In the genomic region with DNA sequence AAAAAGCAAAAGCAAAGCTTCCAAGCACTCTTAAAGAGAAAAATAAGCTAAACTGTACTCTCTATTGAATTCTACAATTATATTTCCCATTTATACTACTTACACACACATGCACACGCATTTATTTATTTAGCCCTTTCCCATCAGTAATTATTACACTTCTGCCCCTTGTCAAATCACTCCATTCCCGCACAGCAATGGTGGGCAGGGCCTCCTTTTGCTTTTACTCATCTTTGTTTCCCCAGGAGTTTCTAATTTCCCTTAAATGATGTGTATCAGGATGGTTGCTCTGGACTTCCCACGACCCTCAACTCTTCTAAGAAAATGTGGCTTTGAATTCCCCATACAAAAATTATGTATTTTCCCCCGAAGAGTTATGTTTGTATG, we compare ENCODE assay signal across 8 cellular contexts. TPM values are rescaled to one million over a fixed set of nuclear protein-coding genes. Genes with fewer than 3 reads are reported as not detected.
A peak's percentile ranks its signal among the peaks of the same experiment; 100 is the strongest.
DNase-seq lines count a peak whose midpoint lies in the region; ATAC-seq and TF ChIP-seq lines count a peak whose summit lies in the region.

No MANE protein-coding gene starts in this region.

- H3K27me3 ChIP-seq in liver (ENCODE audit: control insufficient read depth in 4 of 4, insufficient read depth in 4 of 4, low read length in 3 of 4) (no peaks in the 10 kb centered on the region), tibial artery (no peaks in the 10 kb centered on the region)

- peak overlapping the region; percentile 30 to 56 (median 39) for H3K4me3 ChIP-seq in liver (ENCODE audit: low read depth in 1 of 3, low read length in 3 of 3)
- H3K4me3 ChIP-seq in tibial artery = peak overlapping the region; percentile 54 to 57

- H3K9me3 ChIP-seq in liver (ENCODE audit: control insufficient read depth in 4 of 4, low read length in 3 of 4) = no peaks in the 10 kb centered on the region
- no peaks in the 10 kb centered on the region for H3K9me3 ChIP-seq in tibial artery

- H3K36me3 Mint-ChIP-seq in activated T-cell treated with anti-CD3 and anti-CD28 coated beads, Interleukin-2, amount 50 U/mL, for 4 hours (ENCODE audit: insufficient read depth) = no peaks in the 10 kb centered on the region
- H3K36me3 Mint-ChIP-seq in activated naive CD8-positive, alpha-beta T cell treated with anti-CD3 and anti-CD28 coated beads, Interleukin-2, amount 10 ng/mL, durations not matched to agents 7 days and 5 days = no peaks in the 10 kb centered on the region

- H3K36me3 ChIP-seq in liver (ENCODE audit: control insufficient read depth in 4 of 4, insufficient read depth in 3 of 4, low read depth in 1 of 4, low read length in 3 of 4) = no peaks in the 10 kb centered on the region
- no peaks in the 10 kb centered on the region for H3K36me3 ChIP-seq in tibial artery

- peak overlapping the region; percentile 86 for H3K27ac Mint-ChIP-seq in activated naive CD8-positive, alpha-beta T cell treated with anti-CD3 and anti-CD28 coated beads, Interleukin-2, amount 10 ng/mL, durations not matched to agents 7 days and 5 days

- no peaks in the 10 kb centered on the region for H3K27me3 Mint-ChIP-seq in activated T-cell treated with anti-CD3 and anti-CD28 coated beads, Interleukin-2, amount 50 U/mL, for 4 hours (ENCODE audit: low read depth)
- peaks cover 7% of the 10 kb centered on the region for H3K27me3 Mint-ChIP-seq in activated naive CD8-positive, alpha-beta T cell treated with anti-CD3 and anti-CD28 coated beads, Interleukin-2, amount 10 ng/mL, durations not matched to agents 7 days and 5 days

- DNase-seq in activated T-cell treated with anti-CD3 and anti-CD28 coated beads, Interleukin-2, amount 50 U/mL, for 4 hours = no peak
- DNase-seq in activated T-cell treated with anti-CD3 and anti-CD28 coated beads, Interleukin-2, amount 50 U/mL, for 48 hours = no peak
- DNase-seq in activated naive CD8-positive, alpha-beta T cell treated with anti-CD3 and anti-CD28 coated beads, Interleukin-2, amount 10 ng/mL, durations not matched to agents 7 days and 5 days = no peak
- DNase-seq in tibial artery (no peak), NCI-H345 (lab: John Stamatoyannopoulos, UW) (no peak), occipital lobe (lab: John Stamatoyannopoulos, UW) (no peak)

- H3K9ac ChIP-seq in liver (ENCODE audit: low read depth in 1 of 2, low read length in 2 of 2) = peak overlapping the region; percentile 57 to 70

- H3K4me3 Mint-ChIP-seq in activated T-cell treated with anti-CD3 and anti-CD28 coated beads, Interleukin-2, amount 50 U/mL, for 4 hours = peak overlapping the region; percentile 89
- peak overlapping the region; percentile 90 for H3K4me3 Mint-ChIP-seq in activated naive CD8-positive, alpha-beta T cell treated with anti-CD3 and anti-CD28 coated beads, Interleukin-2, amount 10 ng/mL, durations not matched to agents 7 days and 5 days

- H3K27ac ChIP-seq in liver (ENCODE audit: low read depth in 1 of 2, low read length in 2 of 2) (peak overlapping the region; percentile 17 to 79), tibial artery (peak overlapping the region; percentile 56 to 83)

- H3K4me1 ChIP-seq in liver (ENCODE audit: control insufficient read depth in 4 of 4, insufficient read depth in 4 of 4, low read length in 3 of 4) = peaks cover 0 to 10% (median 3%) of the 10 kb centered on the region in 4 donors
- peaks cover 0 to 14% (median 5%) of the 10 kb centered on the region in 4 donors for H3K4me1 ChIP-seq in tibial artery

- TF ChIP-seq CTCF in liver (IDR thresholded peaks at IDR 0.05; ENCODE audit: low read depth, low read length, missing input control) (no peak), tibial artery (IDR thresholded peaks at IDR 0.05) (no peak)

- H3K4me1 Mint-ChIP-seq in activated T-cell treated with anti-CD3 and anti-CD28 coated beads, Interleukin-2, amount 50 U/mL, for 4 hours (ENCODE audit: low read depth) = peaks cover 16% of the 10 kb centered on the region
- H3K4me1 Mint-ChIP-seq in activated naive CD8-positive, alpha-beta T cell treated with anti-CD3 and anti-CD28 coated beads, Interleukin-2, amount 10 ng/mL, durations not matched to agents 7 days and 5 days = peaks cover 14% of the 10 kb centered on the region

- TF ChIP-seq RAD21 in liver (IDR thresholded peaks at IDR 0.05) = no peak

- POLR2A ChIA-PET in activated naive CD8-positive, alpha-beta T cell treated with anti-CD3 and anti-CD28 coated beads, Interleukin-2, amount 10 ng/mL, durations not matched to agents 7 days and 5 days (lab: Charles Lee) = interaction anchor here (0.9 to 1.9 kb wide), 12 partner anchors 10 to 291 kb away, joined by 3 to 11 read pairs (median 4); a partner anchor contains a TSS

- intact Hi-C loops in tibial artery (cut with DNase I; ENCODE audit: low total_unique reads) = loop anchor here (2.0 to 10.0 kb wide), 3 partner anchors 20 to 260 kb away; a partner anchor contains a TSS

- no peaks in the 10 kb centered on the region for H3K9me3 Mint-ChIP-seq in activated T-cell treated with anti-CD3 and anti-CD28 coated beads, Interleukin-2, amount 50 U/mL, for 4 hours
- no peaks in the 10 kb centered on the region for H3K9me3 Mint-ChIP-seq in activated naive CD8-positive, alpha-beta T cell treated with anti-CD3 and anti-CD28 coated beads, Interleukin-2, amount 10 ng/mL, durations not matched to agents 7 days and 5 days

- no peak for ATAC-seq in activated T-cell treated with anti-CD3 and anti-CD28 coated beads, Interleukin-2, amount 50 U/mL, for 4 hours
- ATAC-seq in activated naive CD8-positive, alpha-beta T cell treated with anti-CD3 and anti-CD28 coated beads, Interleukin-2, amount 10 ng/mL, durations not matched to agents 7 days and 5 days (ENCODE audit: low read depth) = no peak
- no peak for ATAC-seq in HG03571 (IDR thresholded peaks at IDR 0.05; ENCODE audit: unreplicated experiment)

- 28% methylated on average over 4 of the region's 4 CpGs for WGBS in liver

TF ChIP-seq in liver, 16 proteins besides CTCF, POLR2A, EP300 and RAD21:
- TF ChIP-seq FOXA1 (IDR thresholded peaks at IDR 0.05) = no peak
- TF ChIP-seq RXRA (IDR thresholded peaks at IDR 0.05) = no peak
- TF ChIP-seq EGR1 (IDR thresholded peaks at IDR 0.05; ENCODE audit: low read depth in 2 of 2) = no peak
- TF ChIP-seq, protein P1, sequence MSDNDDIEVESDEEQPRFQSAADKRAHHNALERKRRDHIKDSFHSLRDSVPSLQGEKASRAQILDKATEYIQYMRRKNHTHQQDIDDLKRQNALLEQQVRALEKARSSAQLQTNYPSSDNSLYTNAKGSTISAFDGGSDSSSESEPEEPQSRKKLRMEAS (IDR thresholded peaks at IDR 0.05) = no peak
- no peak for TF ChIP-seq HNF4A (conservative IDR thresholded peaks at IDR 0.05)
- TF ChIP-seq FOXA2 (IDR thresholded peaks at IDR 0.05) = no peak
- TF ChIP-seq, protein P2, sequence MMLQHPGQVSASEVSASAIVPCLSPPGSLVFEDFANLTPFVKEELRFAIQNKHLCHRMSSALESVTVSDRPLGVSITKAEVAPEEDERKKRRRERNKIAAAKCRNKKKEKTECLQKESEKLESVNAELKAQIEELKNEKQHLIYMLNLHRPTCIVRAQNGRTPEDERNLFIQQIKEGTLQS (IDR thresholded peaks at IDR 0.05) = no peak
- TF ChIP-seq YY1 (IDR thresholded peaks at IDR 0.05) = no peak
- no peak for TF ChIP-seq HNF4G (IDR thresholded peaks at IDR 0.05)
TF ChIP-seq in liver: peak in this region for 0.

RNA-seq across cellular contexts. Expression of a gene that starts 19.9 kb away (rescaled TPM):
- total RNA-seq in activated T-cell treated with anti-CD3 and anti-CD28 coated beads, Interleukin-2, amount 50 U/mL, for 4 hours = under 1 TPM in 2 of 3 donors, not detected in 1; 0.16 to 0.19 TPM
- total RNA-seq in activated naive CD8-positive, alpha-beta T cell treated with anti-CD3 and anti-CD28 coated beads, Interleukin-2, amount 10 ng/mL, durations not matched to agents 7 days and 5 days = under 1 TPM; 0.22 to 0.37 TPM
- total RNA-seq in liver = not detected
- polyA plus RNA-seq in liver = not detected
- total RNA-seq in occipital lobe = not detected

RNA-seq across cellular contexts. Expression of a gene that starts 20.1 kb away (rescaled TPM):
- 10 to 100 TPM; 41.7 to 47.4 (median 44.6) TPM for total RNA-seq in activated T-cell treated with anti-CD3 and anti-CD28 coated beads, Interleukin-2, amount 50 U/mL, for 4 hours
- 10 to 100 TPM; 45.7 to 50.0 TPM for total RNA-seq in activated naive CD8-positive, alpha-beta T cell treated with anti-CD3 and anti-CD28 coated beads, Interleukin-2, amount 10 ng/mL, durations not matched to agents 7 days and 5 days
- total RNA-seq in liver (10 to 100 TPM; 45.2 to 48.5 TPM), occipital lobe (79.9 TPM)
- polyA plus RNA-seq in liver = 10 to 100 TPM in 1 of 2 donors, 1 to 10 TPM in 1; 9.5 to 19.1 TPM

RNA-seq across cellular contexts. Expression of a gene that starts 35.2 kb away (rescaled TPM):
- total RNA-seq in activated T-cell treated with anti-CD3 and anti-CD28 coated beads, Interleukin-2, amount 50 U/mL, for 4 hours = 1 to 10 TPM in 2 of 3 donors, under 1 TPM in 1; 0.45 to 4.9 (median 1.7) TPM
- 1 to 10 TPM; 8.7 to 9.8 TPM for total RNA-seq in activated naive CD8-positive, alpha-beta T cell treated with anti-CD3 and anti-CD28 coated beads, Interleukin-2, amount 10 ng/mL, durations not matched to agents 7 days and 5 days
- total RNA-seq in liver (under 1 TPM; 0.17 to 0.28 TPM), occipital lobe (not detected)
- under 1 TPM; 0.43 to 0.84 TPM for polyA plus RNA-seq in liver
